Comparison of ENCODE assay signal across 14 cellular contexts in genomic region chr2:211766689-211767088, GRCh38.
DNase-seq lines count a peak whose midpoint lies in the region; ATAC-seq, FAIRE-seq and TF ChIP-seq lines count a peak whose summit lies in the region.
"Had no signal": no experiment of that assay in that cellular context is flagged by ENCODE, and none has a peak within 500 bp of the region (broad histone marks: within the 10 kb centered on the region; RNA-seq: fewer than 3 reads in every experiment).

No MANE protein-coding gene starts in this region.

- H3K23ac ChIP-seq in mesendoderm (ENCODE audit: low read length): no peak overlapping the region

- H3K4me3 ChIP-seq in breast epithelium: peak overlapping the region in 2 of 3 donors; percentile 14 to 53
- no peak overlapping the region for H3K4me3 ChIP-seq in colonic mucosa
- no peak overlapping the region for H3K4me3 ChIP-seq in mesendoderm (ENCODE audit: low read length)
- no peak overlapping the region for H3K4me3 ChIP-seq in BE2C (ENCODE audit: low read depth, low read length)

- H3K4me2 ChIP-seq in mesendoderm (ENCODE audit: low read length): no peak overlapping the region

- H3K27me3 ChIP-seq in breast epithelium (no peaks in the 10 kb centered on the region), colonic mucosa (no peaks in the 10 kb centered on the region), mesendoderm (ENCODE audit: insufficient read depth, low read length, poor library complexity) (no peaks in the 10 kb centered on the region), BE2C (no peaks in the 10 kb centered on the region)

- H4K8ac ChIP-seq in mesendoderm (ENCODE audit: low read depth, low read length): no peak overlapping the region

- no peaks in the 10 kb centered on the region for H3K36me3 ChIP-seq in breast epithelium
- H3K36me3 ChIP-seq in colonic mucosa: no peaks in the 10 kb centered on the region
- no peaks in the 10 kb centered on the region for H3K36me3 ChIP-seq in mesendoderm (ENCODE audit: control insufficient read depth, insufficient read depth, low read length)
- H3K36me3 ChIP-seq in BE2C: no peaks in the 10 kb centered on the region

- H3K27me3 Mint-ChIP-seq in MCF 10A (ENCODE audit: insufficient read depth, unreplicated experiment): peaks cover 37% of the 10 kb centered on the region
- H3K27me3 Mint-ChIP-seq: activated T-cell treated with anti-CD3 and anti-CD28 coated beads, Interleukin-2, amount 50 U/mL, for 24 hours had no signal

- no peak overlapping the region for H2BK15ac ChIP-seq in mesendoderm (replicated peaks; ENCODE audit: low read depth)

- H3K27ac Mint-ChIP-seq in MCF 10A (ENCODE audit: low read depth, unreplicated experiment): no peak overlapping the region
- H3K27ac Mint-ChIP-seq: activated T-cell treated with anti-CD3 and anti-CD28 coated beads, Interleukin-2, amount 50 U/mL, for 24 hours had no signal

- H3K4me1 ChIP-seq in breast epithelium (no peaks in the 10 kb centered on the region), colonic mucosa (no peaks in the 10 kb centered on the region), mesendoderm (ENCODE audit: control insufficient read depth, low read depth, low read length) (peaks cover 2% of the 10 kb centered on the region), BE2C (0 out of 2 replicates have a peak, but pooled peaks cover 3% of the 10 kb centered on the region)

- CTCF ChIA-PET in MCF 10A (lab: Yijun Ruan, JAX): no interaction called here

- no peaks in the 10 kb centered on the region for H3K79me2 ChIP-seq in mesendoderm (ENCODE audit: control insufficient read depth, insufficient read depth, low read length)

- no peak for FAIRE-seq in urothelium cell line (lab: Jason Lieb, UNC)
- FAIRE-seq: D721Med had no signal

- H3K4ac ChIP-seq in mesendoderm (ENCODE audit: low read depth, low read length): no peak overlapping the region

- no peaks in the 10 kb centered on the region for H3K36me3 Mint-ChIP-seq in MCF 10A (ENCODE audit: insufficient read depth, unreplicated experiment)

- POLR2A ChIA-PET in MCF 10A (lab: Yijun Ruan, JAX): no interaction called here

- no peaks in the 10 kb centered on the region for H3K4me1 Mint-ChIP-seq in MCF 10A (ENCODE audit: insufficient read depth, unreplicated experiment)

- no CpG with 5 or more reads among the region's 5 CpGs for WGBS in mesendoderm (ENCODE audit: extremely low coverage, insufficient coverage, low lambda C conversion rate)

- H3K79me1 ChIP-seq in mesendoderm (ENCODE audit: low read length): no peaks in the 10 kb centered on the region

- no peak overlapping the region for H2BK5ac ChIP-seq in mesendoderm (ENCODE audit: low read length)

- DNase-seq in breast epithelium (ENCODE audit: low spot score in 2 of 2) (peak; percentile 42 to 58), MCF 10A (ENCODE audit: unreplicated experiment) (no peak), colonic mucosa (peak; percentile 59), mesendoderm (peak; percentile 69), urothelium cell line (ENCODE audit: low spot score) (no peak), BE2C (no peak)
- DNase-seq: ACHN; activated CD4-positive, CD25-positive, alpha-beta regulatory T cell treated with anti-CD3 and anti-CD28 coated beads, Interleukin-2, amount 50 U/mL, for 72 hours; activated T-cell treated with anti-CD3 and anti-CD28 coated beads, Interleukin-2, amount 50 U/mL, for 24 hours; KBM-7; NCI-H187 had no signal

- H2BK120ac ChIP-seq in mesendoderm (ENCODE audit: low read depth, low read length): no peak overlapping the region

- no peak for TF ChIP-seq POLR2A in breast epithelium (IDR thresholded peaks at IDR 0.05)

- H3K4me3 Mint-ChIP-seq in MCF 10A (ENCODE audit: unreplicated experiment): no peak overlapping the region
- H3K4me3 Mint-ChIP-seq: activated T-cell treated with anti-CD3 and anti-CD28 coated beads, Interleukin-2, amount 50 U/mL, for 24 hours had no signal

- H3K27ac ChIP-seq in breast epithelium (peak overlapping the region; percentile 27 to 40), colonic mucosa (no peak overlapping the region), mesendoderm (ENCODE audit: low read depth, low read length) (no peak overlapping the region)

- no TSS peak for BruUV-seq in MCF 10A (replicated peaks; lab: Mats Ljungman, UMichigan)

- H3K9me3 ChIP-seq in breast epithelium (no peaks in the 10 kb centered on the region), colonic mucosa (no peaks in the 10 kb centered on the region), BE2C (no peaks in the 10 kb centered on the region)

- no peak overlapping the region for H3K56ac ChIP-seq in mesendoderm (ENCODE audit: low read length)

- intact Hi-C loops in breast epithelium (cut with DNase I; ENCODE audit: low total_unique reads) (no loop called here), MCF 10A (cut with micrococcal nuclease) (no loop called here), colonic mucosa (cut with DNase I) (no loop called here)

- no peaks in the 10 kb centered on the region for H3K9me3 Mint-ChIP-seq in MCF 10A (ENCODE audit: unreplicated experiment)

- ATAC-seq in HG02981 (IDR thresholded peaks at IDR 0.05; ENCODE audit: unreplicated experiment): no peak
- no peak for ATAC-seq in GM21825 (IDR thresholded peaks at IDR 0.05; ENCODE audit: unreplicated experiment)

- H3K9ac ChIP-seq in colonic mucosa (ENCODE audit: low read depth in 2 of 2, low read length in 2 of 2) (no peak overlapping the region), mesendoderm (ENCODE audit: low read length) (no peak overlapping the region)

- H4K5ac ChIP-seq in mesendoderm (ENCODE audit: low read length): no peak overlapping the region

- H3K18ac ChIP-seq in mesendoderm (ENCODE audit: low read length): no peak overlapping the region

- H2AK5ac ChIP-seq in mesendoderm (ENCODE audit: low read length): no peak overlapping the region

- TF ChIP-seq CTCF in breast epithelium (IDR thresholded peaks at IDR 0.05) (no peak), MCF 10A (IDR thresholded peaks at IDR 0.05; ENCODE audit: unreplicated experiment) (no peak), colonic mucosa (IDR thresholded peaks at IDR 0.05) (no peak), BE2C (IDR thresholded peaks at IDR 0.05; ENCODE audit: low read depth, low read length) (no peak)

Comparison
In these comparisons a context has a peak if more than half of its experiments do, and no peak if none do; other contexts are left out.
1. DNase-seq: peak in breast epithelium (2 of 2), colonic mucosa (single experiment) and mesendoderm (single experiment); none in MCF 10A (single experiment), urothelium cell line (single experiment) and BE2C (single experiment).
2. H3K27ac ChIP-seq: peak in breast epithelium (2 of 2); none in colonic mucosa (single experiment) and mesendoderm (single experiment).
3. H3K4me3 ChIP-seq: peak in breast epithelium (2 of 3); none in colonic mucosa (single experiment), mesendoderm (single experiment) and BE2C (single experiment).